Comparison of ENCODE assay signal across 1 cellular context in genomic region chr11:61898247-61898582, GRCh38.
TF ChIP-seq lines count a peak whose summit lies in the region.

No MANE protein-coding gene starts in this region.

TF ChIP-seq in HepG2, 621 proteins besides CTCF, POLR2A, EP300 and RAD21:
- no peak for TF ChIP-seq ZNF460 (CRISPR knock-in tag; IDR thresholded peaks at IDR 0.05; ENCODE audit: borderline replicate concordance)
- no peak for TF ChIP-seq NFE2L1 (CRISPR knock-in tag; IDR thresholded peaks at IDR 0.05; ENCODE audit: borderline replicate concordance)
- no peak for TF ChIP-seq ZKSCAN1 (IDR thresholded peaks at IDR 0.05; ENCODE audit: low read length)
- TF ChIP-seq ATM (IDR thresholded peaks at IDR 0.05; ENCODE audit: borderline replicate concordance), result no peak
- no peak for TF ChIP-seq ATF7-NPFF (CRISPR knock-in tag; IDR thresholded peaks at IDR 0.05; ENCODE audit: low read depth)
- no peak for TF ChIP-seq ZNF503 (CRISPR knock-in tag; IDR thresholded peaks at IDR 0.05)
- TF ChIP-seq ZNF580 (CRISPR knock-in tag; IDR thresholded peaks at IDR 0.05; ENCODE audit: borderline replicate concordance, low read depth), result no peak
- no peak for TF ChIP-seq HINFP (CRISPR knock-in tag; IDR thresholded peaks at IDR 0.05; ENCODE audit: low read depth)
- TF ChIP-seq ZNF569 (CRISPR knock-in tag; IDR thresholded peaks at IDR 0.05; ENCODE audit: borderline replicate concordance), result no peak
- no peak for TF ChIP-seq HMGA1 (CRISPR knock-in tag; conservative IDR thresholded peaks at IDR 0.05)
- no peak for TF ChIP-seq ZNF616 (CRISPR knock-in tag; IDR thresholded peaks at IDR 0.05; ENCODE audit: low read depth)
- TF ChIP-seq ZNF891 (CRISPR knock-in tag; IDR thresholded peaks at IDR 0.05), result no peak
- TF ChIP-seq MLX (CRISPR knock-in tag; IDR thresholded peaks at IDR 0.05), result no peak
- TF ChIP-seq ELF4 (CRISPR knock-in tag; IDR thresholded peaks at IDR 0.05; ENCODE audit: borderline replicate concordance), result no peak
- TF ChIP-seq ZNF562 (CRISPR knock-in tag; IDR thresholded peaks at IDR 0.05; ENCODE audit: borderline replicate concordance), result no peak
